16 cellular contexts compared by ENCODE assay signal in the genomic region with DNA sequence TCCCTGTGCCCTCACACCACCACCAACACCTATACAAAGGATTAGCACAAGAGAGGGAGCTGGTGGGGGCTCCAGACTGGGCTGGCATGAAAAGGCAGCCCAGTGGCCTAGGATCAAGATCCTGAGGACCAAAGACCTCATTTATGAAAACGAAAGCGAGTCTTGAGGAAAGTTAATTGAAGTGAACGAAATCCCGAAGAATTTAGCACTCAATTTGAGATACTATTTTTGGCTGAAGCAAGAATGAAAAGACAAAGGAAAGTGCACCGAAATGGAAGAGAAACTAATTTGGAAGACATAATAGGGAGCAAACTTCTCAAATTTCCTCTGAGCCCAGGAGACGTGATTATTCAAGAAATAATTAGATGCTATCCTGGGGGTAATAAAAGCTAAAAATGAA.
DNase-seq lines count a peak whose midpoint lies in the region; ATAC-seq and TF ChIP-seq lines count a peak whose summit lies in the region.
"Had no signal": no experiment of that assay in that cellular context is flagged by ENCODE, and none has a peak within 500 bp of the region (broad histone marks: within the 10 kb centered on the region; RNA-seq: fewer than 3 reads in every experiment).

No MANE protein-coding gene starts in this region.

- no peak overlapping the region for H3K4me2 ChIP-seq in GM23338
- H3K4me2 ChIP-seq: BLaER1 had no signal

- H3K4me3 ChIP-seq in GM23338 (no peak overlapping the region), coronary artery (no peak overlapping the region)
- H3K4me3 ChIP-seq: BLaER1, HAP-1 had no signal

- DNase-seq in activated CD8-positive, alpha-beta memory T cell treated with anti-CD3 and anti-CD28 coated beads, Interleukin-2, amount 10 ng/mL, durations not matched to agents 7 days and 5 days: peak; percentile 9
- DNase-seq in activated CD8-positive, alpha-beta memory T cell treated with anti-CD3 and anti-CD28 coated beads, Interleukin-2, amount 50 U/mL, for 48 hours: no peak
- DNase-seq in GM23338 (ENCODE audit: low spot score) (no peak), coronary artery (ENCODE audit: low spot score) (peak; percentile 12), NCI-H1930 (lab: John Stamatoyannopoulos, UW) (no peak)
- DNase-seq: Caco-2; CD4-positive, CD25-positive, alpha-beta regulatory T cell; DMS153; DND-41; GOT3 had no signal

- H3K27me3 ChIP-seq in GM23338 (ENCODE audit: insufficient read depth): no peaks in the 10 kb centered on the region
- H3K27me3 ChIP-seq: BLaER1 had no signal

- peaks cover 5% of the 10 kb centered on the region for H3K27me3 Mint-ChIP-seq in activated CD8-positive, alpha-beta memory T cell treated with anti-CD3 and anti-CD28 coated beads, Interleukin-2, amount 10 ng/mL, durations not matched to agents 7 days and 5 days
- H3K27me3 Mint-ChIP-seq in GM23338 (ENCODE audit: insufficient read depth, low read depth, poor library complexity): peaks cover 14% of the 10 kb centered on the region

- no peaks in the 10 kb centered on the region for H3K79me2 ChIP-seq in GM23338 (replicated peaks; ENCODE audit: insufficient read depth)

- H3K27ac ChIP-seq in GM23338 (ENCODE audit: low read depth) (no peak overlapping the region), coronary artery (no peak overlapping the region)
- H3K27ac ChIP-seq: BLaER1, C4-2B had no signal

- no peak for TF ChIP-seq CTCF in GM23338 (conservative IDR thresholded peaks at IDR 0.05; ENCODE audit: low read depth in 2 of 2)
- TF ChIP-seq CTCF in coronary artery (IDR thresholded peaks at IDR 0.05): no peak

- H3K4me1 Mint-ChIP-seq in activated CD8-positive, alpha-beta memory T cell treated with anti-CD3 and anti-CD28 coated beads, Interleukin-2, amount 10 ng/mL, durations not matched to agents 7 days and 5 days: no peaks in the 10 kb centered on the region
- peaks cover 2% of the 10 kb centered on the region; the same call in 1 of the 3 replicates for H3K4me1 Mint-ChIP-seq in GM23338
- H3K4me1 Mint-ChIP-seq: B cell; CD4-positive, CD25-positive, alpha-beta regulatory T cell had no signal

- no peaks in the 10 kb centered on the region for H3K36me3 ChIP-seq in GM23338 (ENCODE audit: insufficient read depth)
- H3K36me3 ChIP-seq: BLaER1, HAP-1 had no signal

- no peaks in the 10 kb centered on the region for H3K36me3 Mint-ChIP-seq in activated CD8-positive, alpha-beta memory T cell treated with anti-CD3 and anti-CD28 coated beads, Interleukin-2, amount 10 ng/mL, durations not matched to agents 7 days and 5 days
- no peaks in the 10 kb centered on the region for H3K36me3 Mint-ChIP-seq in GM23338 (ENCODE audit: low read depth)
- H3K36me3 Mint-ChIP-seq: CD4-positive, CD25-positive, alpha-beta regulatory T cell; CD8-positive, alpha-beta T cell had no signal

- ATAC-seq in activated CD8-positive, alpha-beta memory T cell treated with anti-CD3 and anti-CD28 coated beads, Interleukin-2, amount 10 ng/mL, durations not matched to agents 7 days and 5 days: no peak
- ATAC-seq in GM23338: no peak
- ATAC-seq in GM21528 (IDR thresholded peaks at IDR 0.05; ENCODE audit: low FRiP score, unreplicated experiment): no peak
- ATAC-seq: CD8-positive, alpha-beta T cell had no signal

- H3F3A ChIP-seq in GM23338 (replicated peaks; ENCODE audit: low read depth): no peaks in the 10 kb centered on the region

- H4K20me1 ChIP-seq in GM23338 (replicated peaks; ENCODE audit: insufficient read depth): no peaks in the 10 kb centered on the region
- H4K20me1 ChIP-seq: BLaER1 had no signal

- no peak overlapping the region for H3K4me3 Mint-ChIP-seq in activated CD8-positive, alpha-beta memory T cell treated with anti-CD3 and anti-CD28 coated beads, Interleukin-2, amount 10 ng/mL, durations not matched to agents 7 days and 5 days
- H3K4me3 Mint-ChIP-seq in GM23338: no peak overlapping the region
- H3K4me3 Mint-ChIP-seq: B cell; CD4-positive, CD25-positive, alpha-beta regulatory T cell; CD8-positive, alpha-beta T cell had no signal

- H3K4me1 ChIP-seq in GM23338 (ENCODE audit: insufficient read depth): no peaks in the 10 kb centered on the region
- H3K4me1 ChIP-seq: BLaER1, Caco-2, HAP-1 had no signal

- CTCF ChIA-PET in activated CD8-positive, alpha-beta memory T cell treated with anti-CD3 and anti-CD28 coated beads, Interleukin-2, amount 10 ng/mL, durations not matched to agents 7 days and 5 days (lab: Charles Lee): interaction anchor here (0.7 to 1.3 kb wide), 3 partner anchors 9 to 11 kb away, joined by 3 to 4 read pairs (median 4); no protein-coding TSS in a partner anchor

- H2AFZ ChIP-seq in GM23338: 0 out of 2 replicates have a peak overlapping the region, but pooled peaks have one; percentile 32

- peaks cover 3% of the 10 kb centered on the region; the same call in 1 of the 2 replicates for H3K9me2 ChIP-seq in GM23338 (ENCODE audit: insufficient read depth)

- H3K27ac Mint-ChIP-seq in activated CD8-positive, alpha-beta memory T cell treated with anti-CD3 and anti-CD28 coated beads, Interleukin-2, amount 10 ng/mL, durations not matched to agents 7 days and 5 days: no peak overlapping the region
- no peak overlapping the region for H3K27ac Mint-ChIP-seq in GM23338
- H3K27ac Mint-ChIP-seq: B cell; CD4-positive, CD25-positive, alpha-beta regulatory T cell; CD8-positive, alpha-beta T cell had no signal

- H3K9me3 Mint-ChIP-seq in activated CD8-positive, alpha-beta memory T cell treated with anti-CD3 and anti-CD28 coated beads, Interleukin-2, amount 10 ng/mL, durations not matched to agents 7 days and 5 days (ENCODE audit: low read depth): no peaks in the 10 kb centered on the region
- H3K9me3 Mint-ChIP-seq in GM23338: no peaks in the 10 kb centered on the region; the same call in 2 of the 3 replicates
- H3K9me3 Mint-ChIP-seq: CD8-positive, alpha-beta T cell had no signal

TF ChIP-seq in GM23338, 12 proteins besides CTCF, POLR2A, EP300 and RAD21 (continues in another document):
- TF ChIP-seq POLR2AphosphoS5 (IDR thresholded peaks at IDR 0.05; ENCODE audit: low read depth) (no peak), EZH2 (IDR thresholded peaks at IDR 0.05; ENCODE audit: low read depth, unreplicated experiment) (no peak), NANOG (IDR thresholded peaks at IDR 0.05; ENCODE audit: borderline replicate concordance) (no peak), JUNB (IDR thresholded peaks at IDR 0.05; ENCODE audit: unreplicated experiment) (no peak)
- TF ChIP-seq, protein P1, sequence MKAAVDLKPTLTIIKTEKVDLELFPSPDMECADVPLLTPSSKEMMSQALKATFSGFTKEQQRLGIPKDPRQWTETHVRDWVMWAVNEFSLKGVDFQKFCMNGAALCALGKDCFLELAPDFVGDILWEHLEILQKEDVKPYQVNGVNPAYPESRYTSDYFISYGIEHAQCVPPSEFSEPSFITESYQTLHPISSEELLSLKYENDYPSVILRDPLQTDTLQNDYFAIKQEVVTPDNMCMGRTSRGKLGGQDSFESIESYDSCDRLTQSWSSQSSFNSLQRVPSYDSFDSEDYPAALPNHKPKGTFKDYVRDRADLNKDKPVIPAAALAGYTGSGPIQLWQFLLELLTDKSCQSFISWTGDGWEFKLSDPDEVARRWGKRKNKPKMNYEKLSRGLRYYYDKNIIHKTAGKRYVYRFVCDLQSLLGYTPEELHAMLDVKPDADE (IDR thresholded peaks at IDR 0.05): no peak
- TF ChIP-seq, protein P2, sequence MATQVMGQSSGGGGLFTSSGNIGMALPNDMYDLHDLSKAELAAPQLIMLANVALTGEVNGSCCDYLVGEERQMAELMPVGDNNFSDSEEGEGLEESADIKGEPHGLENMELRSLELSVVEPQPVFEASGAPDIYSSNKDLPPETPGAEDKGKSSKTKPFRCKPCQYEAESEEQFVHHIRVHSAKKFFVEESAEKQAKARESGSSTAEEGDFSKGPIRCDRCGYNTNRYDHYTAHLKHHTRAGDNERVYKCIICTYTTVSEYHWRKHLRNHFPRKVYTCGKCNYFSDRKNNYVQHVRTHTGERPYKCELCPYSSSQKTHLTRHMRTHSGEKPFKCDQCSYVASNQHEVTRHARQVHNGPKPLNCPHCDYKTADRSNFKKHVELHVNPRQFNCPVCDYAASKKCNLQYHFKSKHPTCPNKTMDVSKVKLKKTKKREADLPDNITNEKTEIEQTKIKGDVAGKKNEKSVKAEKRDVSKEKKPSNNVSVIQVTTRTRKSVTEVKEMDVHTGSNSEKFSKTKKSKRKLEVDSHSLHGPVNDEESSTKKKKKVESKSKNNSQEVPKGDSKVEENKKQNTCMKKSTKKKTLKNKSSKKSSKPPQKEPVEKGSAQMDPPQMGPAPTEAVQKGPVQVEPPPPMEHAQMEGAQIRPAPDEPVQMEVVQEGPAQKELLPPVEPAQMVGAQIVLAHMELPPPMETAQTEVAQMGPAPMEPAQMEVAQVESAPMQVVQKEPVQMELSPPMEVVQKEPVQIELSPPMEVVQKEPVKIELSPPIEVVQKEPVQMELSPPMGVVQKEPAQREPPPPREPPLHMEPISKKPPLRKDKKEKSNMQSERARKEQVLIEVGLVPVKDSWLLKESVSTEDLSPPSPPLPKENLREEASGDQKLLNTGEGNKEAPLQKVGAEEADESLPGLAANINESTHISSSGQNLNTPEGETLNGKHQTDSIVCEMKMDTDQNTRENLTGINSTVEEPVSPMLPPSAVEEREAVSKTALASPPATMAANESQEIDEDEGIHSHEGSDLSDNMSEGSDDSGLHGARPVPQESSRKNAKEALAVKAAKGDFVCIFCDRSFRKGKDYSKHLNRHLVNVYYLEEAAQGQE (IDR thresholded peaks at IDR 0.05; ENCODE audit: unreplicated experiment): no peak

Comparison
In these comparisons a context has a peak if more than half of its experiments do, and no peak if none do; other contexts are left out.
1. DNase-seq: peak in activated CD8-positive, alpha-beta memory T cell treated with anti-CD3 and anti-CD28 coated beads, Interleukin-2, amount 10 ng/mL, durations not matched to agents 7 days and 5 days (single experiment) and coronary artery (single experiment); none in activated CD8-positive, alpha-beta memory T cell treated with anti-CD3 and anti-CD28 coated beads, Interleukin-2, amount 50 U/mL, for 48 hours (single experiment), GM23338 (single experiment) and NCI-H1930 (0 of 2).